Comparison of ENCODE assay signal across 2 cellular contexts in the genomic region with DNA sequence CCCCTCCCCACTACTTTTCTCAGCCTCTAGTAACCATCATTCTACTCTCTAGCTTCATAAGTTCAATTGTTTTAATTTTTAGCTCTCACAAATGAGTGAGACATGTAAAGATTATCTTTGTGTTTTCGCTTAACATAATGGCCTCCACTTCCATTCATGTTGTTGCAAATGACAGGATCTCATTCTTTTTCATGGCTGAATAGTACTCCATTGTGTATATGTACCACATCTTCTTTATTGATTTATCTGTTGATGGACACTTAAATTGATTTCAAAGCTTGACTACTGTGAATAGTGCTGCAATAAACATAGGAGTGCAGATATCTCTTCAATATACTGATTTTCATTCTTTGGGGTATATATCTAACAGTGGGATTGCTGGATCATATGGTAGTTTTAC.
TF ChIP-seq lines count a peak whose summit lies in the region.

No MANE protein-coding gene starts in this region.

TF ChIP-seq in HEK293, 187 proteins besides CTCF, POLR2A, EP300 and RAD21 (continued from another document):
- peak; percentile 91 for TF ChIP-seq ZNF146 (tag by site-specific recombination; IDR thresholded peaks at IDR 0.05)

TF ChIP-seq in K562, 482 proteins besides CTCF, POLR2A, EP300 and RAD21 (continued from another document):
- TF ChIP-seq, protein P1, sequence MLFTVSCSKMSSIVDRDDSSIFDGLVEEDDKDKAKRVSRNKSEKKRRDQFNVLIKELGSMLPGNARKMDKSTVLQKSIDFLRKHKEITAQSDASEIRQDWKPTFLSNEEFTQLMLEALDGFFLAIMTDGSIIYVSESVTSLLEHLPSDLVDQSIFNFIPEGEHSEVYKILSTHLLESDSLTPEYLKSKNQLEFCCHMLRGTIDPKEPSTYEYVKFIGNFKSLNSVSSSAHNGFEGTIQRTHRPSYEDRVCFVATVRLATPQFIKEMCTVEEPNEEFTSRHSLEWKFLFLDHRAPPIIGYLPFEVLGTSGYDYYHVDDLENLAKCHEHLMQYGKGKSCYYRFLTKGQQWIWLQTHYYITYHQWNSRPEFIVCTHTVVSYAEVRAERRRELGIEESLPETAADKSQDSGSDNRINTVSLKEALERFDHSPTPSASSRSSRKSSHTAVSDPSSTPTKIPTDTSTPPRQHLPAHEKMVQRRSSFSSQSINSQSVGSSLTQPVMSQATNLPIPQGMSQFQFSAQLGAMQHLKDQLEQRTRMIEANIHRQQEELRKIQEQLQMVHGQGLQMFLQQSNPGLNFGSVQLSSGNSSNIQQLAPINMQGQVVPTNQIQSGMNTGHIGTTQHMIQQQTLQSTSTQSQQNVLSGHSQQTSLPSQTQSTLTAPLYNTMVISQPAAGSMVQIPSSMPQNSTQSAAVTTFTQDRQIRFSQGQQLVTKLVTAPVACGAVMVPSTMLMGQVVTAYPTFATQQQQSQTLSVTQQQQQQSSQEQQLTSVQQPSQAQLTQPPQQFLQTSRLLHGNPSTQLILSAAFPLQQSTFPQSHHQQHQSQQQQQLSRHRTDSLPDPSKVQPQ (CRISPR knock-in tag; IDR thresholded peaks at IDR 0.05; ENCODE audit: borderline replicate concordance), result no peak
- TF ChIP-seq, protein P2, sequence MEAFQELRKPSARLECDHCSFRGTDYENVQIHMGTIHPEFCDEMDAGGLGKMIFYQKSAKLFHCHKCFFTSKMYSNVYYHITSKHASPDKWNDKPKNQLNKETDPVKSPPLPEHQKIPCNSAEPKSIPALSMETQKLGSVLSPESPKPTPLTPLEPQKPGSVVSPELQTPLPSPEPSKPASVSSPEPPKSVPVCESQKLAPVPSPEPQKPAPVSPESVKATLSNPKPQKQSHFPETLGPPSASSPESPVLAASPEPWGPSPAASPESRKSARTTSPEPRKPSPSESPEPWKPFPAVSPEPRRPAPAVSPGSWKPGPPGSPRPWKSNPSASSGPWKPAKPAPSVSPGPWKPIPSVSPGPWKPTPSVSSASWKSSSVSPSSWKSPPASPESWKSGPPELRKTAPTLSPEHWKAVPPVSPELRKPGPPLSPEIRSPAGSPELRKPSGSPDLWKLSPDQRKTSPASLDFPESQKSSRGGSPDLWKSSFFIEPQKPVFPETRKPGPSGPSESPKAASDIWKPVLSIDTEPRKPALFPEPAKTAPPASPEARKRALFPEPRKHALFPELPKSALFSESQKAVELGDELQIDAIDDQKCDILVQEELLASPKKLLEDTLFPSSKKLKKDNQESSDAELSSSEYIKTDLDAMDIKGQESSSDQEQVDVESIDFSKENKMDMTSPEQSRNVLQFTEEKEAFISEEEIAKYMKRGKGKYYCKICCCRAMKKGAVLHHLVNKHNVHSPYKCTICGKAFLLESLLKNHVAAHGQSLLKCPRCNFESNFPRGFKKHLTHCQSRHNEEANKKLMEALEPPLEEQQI (IDR thresholded peaks at IDR 0.05), result 0 out of 2 replicates have a peak, but pooled peaks have one; percentile 44
- no peak for TF ChIP-seq NFE2 (IDR thresholded peaks at IDR 0.05; ENCODE audit: low read depth)
- TF ChIP-seq BCOR (IDR thresholded peaks at IDR 0.05), result peak; percentile 75
- TF ChIP-seq DNMT1 (IDR thresholded peaks at IDR 0.05), result no peak
- TF ChIP-seq HDAC2 (IDR thresholded peaks at IDR 0.05), result 0 out of 2 replicates have a peak, but pooled peaks have one; percentile 31
- TF ChIP-seq HDAC3 (IDR thresholded peaks at IDR 0.05; ENCODE audit: borderline replicate concordance, partially characterized antibody), result no peak
- 0 out of 2 replicates have a peak, but pooled peaks have one; percentile 15 for TF ChIP-seq CC2D1A (IDR thresholded peaks at IDR 0.05)
- TF ChIP-seq RBM25 (IDR thresholded peaks at IDR 0.05; ENCODE audit: low read depth, low read length, severe bottlenecking), result peak; percentile 82
- TF ChIP-seq KDM1A (IDR thresholded peaks at IDR 0.05), result peak; percentile 38 to 65; a peak in 1 of 4 replicates
- TF ChIP-seq ZNF146 (CRISPR knock-in tag; IDR thresholded peaks at IDR 0.05; ENCODE audit: unreplicated experiment), result peak; percentile 96
- no peak for TF ChIP-seq FOXP1 (CRISPR knock-in tag; IDR thresholded peaks at IDR 0.05)
- TF ChIP-seq, protein P3, sequence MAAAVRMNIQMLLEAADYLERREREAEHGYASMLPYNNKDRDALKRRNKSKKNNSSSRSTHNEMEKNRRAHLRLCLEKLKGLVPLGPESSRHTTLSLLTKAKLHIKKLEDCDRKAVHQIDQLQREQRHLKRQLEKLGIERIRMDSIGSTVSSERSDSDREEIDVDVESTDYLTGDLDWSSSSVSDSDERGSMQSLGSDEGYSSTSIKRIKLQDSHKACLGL (CRISPR knock-in tag; IDR thresholded peaks at IDR 0.05; ENCODE audit: borderline replicate concordance, poor library complexity, severe bottlenecking), result no peak
